In genomic region chr14:73462078-73462715, GRCh38 we compare ENCODE assay signal across 8 cellular contexts. TPM values are rescaled to one million over a fixed set of nuclear protein-coding genes. Genes with fewer than 3 reads are reported as not detected.
DNase-seq lines count a peak whose midpoint lies in the region; ATAC-seq lines count a peak whose summit lies in the region.

No MANE protein-coding gene starts in this region.

- POLR2A ChIA-PET in activated CD4-positive, alpha-beta memory T cell treated with anti-CD3 and anti-CD28 coated beads for 36 hours (lab: Charles Lee) = interaction anchor here (2.4 kb wide), 1 partner anchor 29 kb away, joined by 15 read pairs; the partner anchor contains the start of gene RIOX1

- peak overlapping the region; percentile 21 for H3K4me3 Mint-ChIP-seq in stimulated activated naive CD8-positive, alpha-beta T cell treated with anti-CD3 and anti-CD28 coated beads, Interleukin-15, Interleukin-2, amounts not matched to agents 100 ng/mL and 50 ng/mL, for 24 hours
- no peak overlapping the region for H3K4me3 Mint-ChIP-seq in activated CD4-positive, alpha-beta memory T cell treated with anti-CD3 and anti-CD28 coated beads for 36 hours

- intact Hi-C loops in activated CD4-positive, alpha-beta memory T cell treated with anti-CD3 and anti-CD28 coated beads for 36 hours (cut with micrococcal nuclease) = no loop called here

- ATAC-seq in stimulated activated naive CD8-positive, alpha-beta T cell treated with anti-CD3 and anti-CD28 coated beads, Interleukin-15, Interleukin-2, amounts not matched to agents 100 U/mL and 50 U/mL, for 24 hours = no peak

- no peak for DNase-seq in stimulated activated naive CD8-positive, alpha-beta T cell treated with anti-CD3 and anti-CD28 coated beads, Interleukin-15, Interleukin-2, amounts not matched to agents 100 U/mL and 50 U/mL, for 24 hours
- DNase-seq in SW480 (ENCODE audit: low spot score) = peak; percentile 93
- DNase-seq in globus pallidus (ENCODE audit: low spot score) = peak; percentile 75
- DNase-seq in activated CD4-positive, alpha-beta T cell treated with anti-CD3 and anti-CD28 coated beads for 1 hour = no peak
- DNase-seq in AG08395 (ENCODE audit: low spot score) = no peak
- DNase-seq in activated CD4-positive, alpha-beta memory T cell treated with anti-CD3 and anti-CD28 coated beads for 36 hours = no peak

- H3K36me3 ChIP-seq in rectal smooth muscle tissue (ENCODE audit: control insufficient read depth, insufficient read depth, low read length) = no peaks in the 10 kb centered on the region

- peak overlapping the region; percentile 70 for H3K27ac ChIP-seq in rectal smooth muscle tissue (ENCODE audit: low read depth, low read length)

- H3K27me3 Mint-ChIP-seq in stimulated activated naive CD8-positive, alpha-beta T cell treated with anti-CD3 and anti-CD28 coated beads, Interleukin-15, Interleukin-2, amounts not matched to agents 100 ng/mL and 50 ng/mL, for 24 hours = no peaks in the 10 kb centered on the region
- H3K27me3 Mint-ChIP-seq in activated CD4-positive, alpha-beta memory T cell treated with anti-CD3 and anti-CD28 coated beads for 36 hours = no peaks in the 10 kb centered on the region

- no peaks in the 10 kb centered on the region for H3K36me3 Mint-ChIP-seq in stimulated activated naive CD8-positive, alpha-beta T cell treated with anti-CD3 and anti-CD28 coated beads, Interleukin-15, Interleukin-2, amounts not matched to agents 100 ng/mL and 50 ng/mL, for 24 hours (ENCODE audit: low read depth)
- peaks cover 2% of the 10 kb centered on the region for H3K36me3 Mint-ChIP-seq in activated CD4-positive, alpha-beta memory T cell treated with anti-CD3 and anti-CD28 coated beads for 36 hours

- H3K4me1 ChIP-seq in rectal smooth muscle tissue (ENCODE audit: control insufficient read depth, insufficient read depth, low read length) = peaks cover 20% of the 10 kb centered on the region

- H3K27ac Mint-ChIP-seq in stimulated activated naive CD8-positive, alpha-beta T cell treated with anti-CD3 and anti-CD28 coated beads, Interleukin-15, Interleukin-2, amounts not matched to agents 100 ng/mL and 50 ng/mL, for 24 hours = no peak overlapping the region
- H3K27ac Mint-ChIP-seq in activated CD4-positive, alpha-beta memory T cell treated with anti-CD3 and anti-CD28 coated beads for 36 hours = no peak overlapping the region

- no peaks in the 10 kb centered on the region for H3K27me3 ChIP-seq in rectal smooth muscle tissue (ENCODE audit: control insufficient read depth, insufficient read depth, low read length)

- peak overlapping the region; percentile 46 for H3K4me3 ChIP-seq in rectal smooth muscle tissue (ENCODE audit: low read length)

- no peaks in the 10 kb centered on the region for H3K9me3 Mint-ChIP-seq in stimulated activated naive CD8-positive, alpha-beta T cell treated with anti-CD3 and anti-CD28 coated beads, Interleukin-15, Interleukin-2, amounts not matched to agents 100 ng/mL and 50 ng/mL, for 24 hours
- no peaks in the 10 kb centered on the region for H3K9me3 Mint-ChIP-seq in activated CD4-positive, alpha-beta memory T cell treated with anti-CD3 and anti-CD28 coated beads for 36 hours

- peaks cover 76% of the 10 kb centered on the region for H3K4me1 Mint-ChIP-seq in stimulated activated naive CD8-positive, alpha-beta T cell treated with anti-CD3 and anti-CD28 coated beads, Interleukin-15, Interleukin-2, amounts not matched to agents 100 ng/mL and 50 ng/mL, for 24 hours (ENCODE audit: low read depth)
- H3K4me1 Mint-ChIP-seq in activated CD4-positive, alpha-beta memory T cell treated with anti-CD3 and anti-CD28 coated beads for 36 hours (ENCODE audit: low read depth) = peaks cover 57% of the 10 kb centered on the region

- no peak overlapping the region for H3K9ac ChIP-seq in rectal smooth muscle tissue (ENCODE audit: low read length)

- CTCF ChIA-PET in activated CD4-positive, alpha-beta memory T cell treated with anti-CD3 and anti-CD28 coated beads for 36 hours (lab: Charles Lee) = interaction anchor here (1.8 to 2.7 kb wide), 2 partner anchors 46 to 167 kb away, joined by 5 to 22 read pairs; no protein-coding TSS in a partner anchor

RNA-seq across cellular contexts. Expression of gene NUMB, which starts 3.9 kb away (rescaled TPM):
- 10 to 100 TPM; 45.0 to 46.9 TPM for total RNA-seq in activated CD4-positive, alpha-beta memory T cell treated with anti-CD3 and anti-CD28 coated beads for 36 hours

RNA-seq across cellular contexts. Expression of gene RIOX1, which starts 28.5 kb away (rescaled TPM):
- 10 to 100 TPM; 13.9 to 15.5 TPM for total RNA-seq in activated CD4-positive, alpha-beta memory T cell treated with anti-CD3 and anti-CD28 coated beads for 36 hours

Comparison
In these comparisons a context has a peak if more than half of its experiments do, and no peak if none do; other contexts are left out.
1. DNase-seq: peak in SW480 (single experiment) and globus pallidus (single experiment); none in stimulated activated naive CD8-positive, alpha-beta T cell treated with anti-CD3 and anti-CD28 coated beads, Interleukin-15, Interleukin-2, amounts not matched to agents 100 U/mL and 50 U/mL, for 24 hours (single experiment), activated CD4-positive, alpha-beta T cell treated with anti-CD3 and anti-CD28 coated beads for 1 hour (single experiment), AG08395 (single experiment) and activated CD4-positive, alpha-beta memory T cell treated with anti-CD3 and anti-CD28 coated beads for 36 hours (single experiment).